ENCODE assay signal across 7 cellular contexts in genomic region chr2:73065070-73065469, GRCh38. TPM values are rescaled to one million over a fixed set of nuclear protein-coding genes. Genes with fewer than 3 reads are reported as not detected.
DNase-seq lines count a peak whose midpoint lies in the region; ATAC-seq, FAIRE-seq and TF ChIP-seq lines count a peak whose summit lies in the region.
"Not testable (repeated sequence)": the region's sequence is repeated elsewhere in the genome, so short reads cannot be mapped to it uniquely, and the experiment has no call there.

No MANE protein-coding gene starts in this region.

- not testable (repeated sequence) for H3K36me3 ChIP-seq in HCT116 (ENCODE audit: control insufficient read depth in 1 of 2, insufficient read depth in 2 of 2, low read length in 2 of 2); PC-3 (ENCODE audit: low read depth, low read length); mesenchymal stem cell (ENCODE audit: control insufficient read depth in 1 of 2, insufficient read depth in 2 of 2, low read depth in 1 of 2, low read length in 2 of 2)

- POLR2A ChIA-PET in A549 (lab: Yijun Ruan, JAX), result interaction anchor here (1.8 kb wide), 1 partner anchor 48 kb away, joined by 7 read pairs; the partner anchor contains the start of gene RAB11FIP5
- POLR2A ChIA-PET in HCT116 (lab: Charles Lee); PC-3 (lab: Charles Lee; ENCODE audit: unreplicated experiment): not testable (repeated sequence)

- not testable (repeated sequence) for H3K4me3 ChIP-seq in A549; PC-3 (ENCODE audit: low read length); mesenchymal stem cell (ENCODE audit: insufficient read depth in 1 of 2, low read depth in 1 of 2, low read length in 2 of 2); skin epidermis
- peak overlapping the region in 1 of 2 experiments; percentile 45; a peak in 2 of 4 replicates for H3K4me3 ChIP-seq in HCT116 (replicated peaks in 1 of 2; ENCODE audit: low read depth in 1 of 2, low read length in 2 of 2)

- CTCF ChIA-PET in A549 (lab: Yijun Ruan, JAX), result interaction anchor here (1.4 to 4.4 kb wide), 5 partner anchors 13 to 112 kb away, joined by 5 to 23 read pairs (median 7); no protein-coding TSS in a partner anchor
- CTCF ChIA-PET in HCT116 (lab: Charles Lee), result interaction anchor here (1.8 kb wide), 1 partner anchor 91 kb away, joined by 7 read pairs; no protein-coding TSS in a partner anchor
- CTCF ChIA-PET in PC-3 (lab: Charles Lee), result not testable (repeated sequence)

- H3K4me1 ChIP-seq in A549 (peaks cover 60% of the 10 kb centered on the region), HCT116 (ENCODE audit: control insufficient read depth in 1 of 2, insufficient read depth in 2 of 2, low read length in 2 of 2) (peaks cover 36 to 51% of the 10 kb centered on the region in 2 experiments), PC-3 (ENCODE audit: insufficient read depth, low read length) (peaks cover 41% of the 10 kb centered on the region), mesenchymal stem cell (ENCODE audit: control insufficient read depth, insufficient read depth, low read depth, low read length) (peaks cover 30% of the 10 kb centered on the region)

- H3K14ac ChIP-seq in mesenchymal stem cell (ENCODE audit: low read length in 2 of 2), result not testable (repeated sequence)

- H3K9me2 ChIP-seq in HCT116 (ENCODE audit: insufficient read depth); PC-3 (replicated peaks; ENCODE audit: low read length): not testable (repeated sequence)

- not testable (repeated sequence) for H4K20me1 ChIP-seq in HCT116 (ENCODE audit: insufficient read depth); PC-3 (ENCODE audit: low read length)

- DNase-seq in A549 (ENCODE audit: low read depth in 1 of 2, low spot score in 1 of 2); HCT116 (ENCODE audit: low read depth, low spot score); PC-3; epithelial cell of prostate (ENCODE audit: low read depth, low spot score); mesenchymal stem cell: not testable (repeated sequence)
- DNase-seq in activated effector memory CD4-positive, alpha-beta T cell treated with anti-CD3 and anti-CD28 coated beads, Interleukin-2, amount 50 U/mL, for 16 hours, result peak; percentile 24

- H2BK120ac ChIP-seq in mesenchymal stem cell (ENCODE audit: low read depth, low read length), result not testable (repeated sequence)

- H3F3A ChIP-seq in PC-3 (ENCODE audit: low read length, unreplicated experiment), result not testable (repeated sequence)

- not testable (repeated sequence) for TF ChIP-seq EP300 in A549 (IDR thresholded peaks at IDR 0.05)

- peak overlapping the region; percentile 97 for H2AK5ac ChIP-seq in mesenchymal stem cell (ENCODE audit: low read length, severe bottlenecking)

- H3K4me2 ChIP-seq in A549 (peak overlapping the region; percentile 83), HCT116 (ENCODE audit: low read length) (peak overlapping the region; percentile 80)
- H3K4me2 ChIP-seq in PC-3 (ENCODE audit: low read length); mesenchymal stem cell (ENCODE audit: low read length, poor library complexity, severe bottlenecking): not testable (repeated sequence)

- H4K8ac ChIP-seq in mesenchymal stem cell (ENCODE audit: low read length), result not testable (repeated sequence)

- 95% methylated on average over 5 of the region's 5 CpGs for WGBS in A549 (ENCODE audit: missing lambda C conversion rate)
- WGBS in mesenchymal stem cell, result over 99% methylated on average over 5 of the region's 5 CpGs

- H3K27me3 ChIP-seq in HCT116 (ENCODE audit: insufficient read depth, low read length); PC-3 (ENCODE audit: low read length); mesenchymal stem cell (ENCODE audit: control insufficient read depth in 1 of 2, insufficient read depth in 1 of 2, low read length in 2 of 2): not testable (repeated sequence)

- not testable (repeated sequence) for H2BK15ac ChIP-seq in mesenchymal stem cell (ENCODE audit: low read depth, poor library complexity, severe bottlenecking)

- RAD21 ChIA-PET in HCT116 (lab: Charles Lee; ENCODE audit: low non-redundant PET in 1 of 2, low total read pairs in 2 of 2, uncharacterized antibody in 2 of 2, unreplicated experiment in 2 of 2), result not testable (repeated sequence)

- peak overlapping the region; percentile 68 for H2BK5ac ChIP-seq in mesenchymal stem cell (ENCODE audit: low read depth, low read length, poor library complexity, severe bottlenecking)

- not testable (repeated sequence) for H2AFZ ChIP-seq in HCT116 (ENCODE audit: low read depth, low read length, poor library complexity, severe bottlenecking); PC-3 (ENCODE audit: low read length); mesenchymal stem cell (ENCODE audit: low read depth, low read length)

- H4K91ac ChIP-seq in mesenchymal stem cell (ENCODE audit: low read length), result not testable (repeated sequence)

- peak overlapping the region; percentile 92 to 95 for H3K27ac ChIP-seq in A549
- H3K27ac ChIP-seq in HCT116 (ENCODE audit: low read depth, low read length), result peak overlapping the region; percentile 91
- H3K27ac ChIP-seq in PC-3 (ENCODE audit: low read length), result peak overlapping the region; percentile 93
- peak overlapping the region; percentile 48 for H3K27ac ChIP-seq in epithelial cell of prostate
- peak overlapping the region; percentile 98 for H3K27ac ChIP-seq in mesenchymal stem cell (ENCODE audit: low read length, poor library complexity, severe bottlenecking)
- peak overlapping the region in 11 of 21 experiments; percentile 2 to 82 (median 71) for H3K27ac ChIP-seq in skin epidermis

- not testable (repeated sequence) for ATAC-seq in A549, HCT116, PC-3

- TF ChIP-seq POLR2A in A549 (IDR thresholded peaks at IDR 0.05; ENCODE audit: low read length); HCT116 (IDR thresholded peaks at IDR 0.05; ENCODE audit: borderline replicate concordance, extremely low read depth, insufficient read depth, insufficient read length): not testable (repeated sequence)

- H3K23ac ChIP-seq in mesenchymal stem cell (ENCODE audit: low read length in 2 of 2), result not testable (repeated sequence)

- H2BK12ac ChIP-seq in mesenchymal stem cell (ENCODE audit: low read length in 2 of 2), result not testable (repeated sequence)

- TF ChIP-seq CTCF in A549 (IDR thresholded peaks at IDR 0.05); HCT116 (IDR thresholded peaks at IDR 0.05 in 2 of 3, conservative IDR thresholded peaks at IDR 0.05 in 1 of 3; ENCODE audit: borderline replicate concordance in 1 of 3, insufficient read depth in 1 of 3, low read depth in 2 of 3, low read length in 2 of 3); PC-3 (conservative IDR thresholded peaks at IDR 0.05; ENCODE audit: low read depth, low read length): not testable (repeated sequence)

- intact Hi-C loops in HCT116 (cut with micrococcal nuclease); PC-3 (cut with micrococcal nuclease): not testable (repeated sequence)

- H3K18ac ChIP-seq in mesenchymal stem cell (ENCODE audit: low read depth in 1 of 2, low read length in 2 of 2), result not testable (repeated sequence)

- H3K79me1 ChIP-seq in mesenchymal stem cell (replicated peaks; ENCODE audit: low read length, poor library complexity, severe bottlenecking), result peaks cover 26% of the 10 kb centered on the region

- FAIRE-seq in A549 (lab: Jason Lieb, UNC), result not testable (repeated sequence)

- not testable (repeated sequence) for H3K9me3 ChIP-seq in A549; HCT116 (ENCODE audit: control insufficient read depth in 1 of 2, insufficient read depth in 1 of 2, low read depth in 1 of 2, low read length in 2 of 2); PC-3 (ENCODE audit: low read length); mesenchymal stem cell (ENCODE audit: control insufficient read depth, low read length)

- BruUV-seq in HCT116 (replicated peaks; lab: Mats Ljungman, UMichigan); PC-3 (replicated peaks; lab: Mats Ljungman, UMichigan): not testable (repeated sequence)

- H3K79me2 ChIP-seq in HCT116 (ENCODE audit: insufficient read depth, low read length), result peaks cover 65% of the 10 kb centered on the region
- H3K79me2 ChIP-seq in PC-3 (ENCODE audit: low read length), result peaks cover 83% of the 10 kb centered on the region

- H3K9ac ChIP-seq in HCT116 (ENCODE audit: low read length), result peak overlapping the region; percentile 64
- peak overlapping the region; percentile 74; the same call in 1 of the 2 replicates for H3K9ac ChIP-seq in PC-3 (ENCODE audit: low read length)
- H3K9ac ChIP-seq in mesenchymal stem cell (ENCODE audit: low read length), result peak overlapping the region; percentile 81

- not testable (repeated sequence) for TF ChIP-seq RAD21 in A549 (conservative IDR thresholded peaks at IDR 0.05 in 1 of 2, IDR thresholded peaks at IDR 0.05 in 1 of 2); HCT116 (IDR thresholded peaks at IDR 0.05; ENCODE audit: low read depth)

- H3K4ac ChIP-seq in mesenchymal stem cell (ENCODE audit: low read depth in 1 of 2, low read length in 2 of 2), result not testable (repeated sequence)

RNA-seq across cellular contexts. Expression of gene SFXN5, which starts 6.4 kb away (rescaled TPM):
- 16.7 and 22.0 TPM in 2 replicates for polyA plus RNA-seq in A549 (2011; rRNA removed)
- 19.8 and 21.7 TPM in 2 replicates for polyA plus RNA-seq in A549 (2012; cell fraction: cytosol; rRNA removed)
- polyA plus RNA-seq in A549 (2012; cell fraction: nucleus; rRNA removed), result 60.1 and 76.2 TPM in 2 replicates
- 18.2 to 20.4 TPM (median 19.6 TPM) in 3 replicates for polyA plus RNA-seq in A549 (2017; fragmentation: RNase III; extraction: RNeasy Plus Mini Kit Qiagen cat#74134 plus additional on column Dnase treatment)
- 32.2 and 41.1 TPM in 2 replicates for polyA minus RNA-seq in A549 (2011; rRNA and poly(A)+ RNA removed)
- 10.0 TPM for total RNA-seq in HCT116 (2021; ENCODE audit: unreplicated experiment)
- 4.8 and 8.0 TPM in 2 replicates for polyA plus RNA-seq in HCT116 (2012)
- total RNA-seq in PC-3 (2014; rRNA removed), result 22.0 and 30.7 TPM in 2 replicates
- 9.9 TPM for polyA plus RNA-seq in mesenchymal stem cell (2013, experiment 1 of 2)
- 9.8 TPM for polyA plus RNA-seq in mesenchymal stem cell (2013, experiment 2 of 2)

RNA-seq across cellular contexts. Expression of gene RAB11FIP5, which starts 47.7 kb away (rescaled TPM):
- polyA plus RNA-seq in A549 (2011; rRNA removed) (21.6 and 30.8 TPM in 2 replicates), A549 (2017; fragmentation: RNase III; extraction: RNeasy Plus Mini Kit Qiagen cat#74134 plus additional on column Dnase treatment) (18.7 to 21.8 TPM (median 21.7 TPM) in 3 replicates)
- 13.5 and 17.0 TPM in 2 replicates for polyA plus RNA-seq in A549 (2012; cell fraction: cytosol; rRNA removed)
- 16.9 and 20.7 TPM in 2 replicates for polyA plus RNA-seq in A549 (2012; cell fraction: nucleus; rRNA removed)
- polyA minus RNA-seq in A549 (2011; rRNA and poly(A)+ RNA removed), result 34.2 and 38.7 TPM in 2 replicates
- total RNA-seq in HCT116 (2021; ENCODE audit: unreplicated experiment) (20.8 TPM), PC-3 (2014; rRNA removed) (26.6 and 36.9 TPM in 2 replicates)
- polyA plus RNA-seq in HCT116 (2012), result 21.0 and 27.0 TPM in 2 replicates
- polyA plus RNA-seq in mesenchymal stem cell (2013, experiment 1 of 2), result 19.7 TPM
- polyA plus RNA-seq in mesenchymal stem cell (2013, experiment 2 of 2), result 18.7 TPM

Comparison
In these comparisons a context has a peak if more than half of its experiments do, and no peak if none do; other contexts are left out.
1. H3K27ac ChIP-seq: peak in every context shown above with its lines; median percentile 98 in mesenchymal stem cell; 94 in A549; 93 in PC-3; 91 in HCT116; 71 in skin epidermis; 48 in epithelial cell of prostate.